Comparison of ENCODE assay signal across 1 cellular context in genomic region chr9:137276757-137277328, GRCh38.
TF ChIP-seq lines count a peak whose summit lies in the region.

No MANE protein-coding gene starts in this region.

TF ChIP-seq in GM23338, 12 proteins besides CTCF, POLR2A, EP300 and RAD21 (continued from another document):
- TF ChIP-seq, protein P1, sequence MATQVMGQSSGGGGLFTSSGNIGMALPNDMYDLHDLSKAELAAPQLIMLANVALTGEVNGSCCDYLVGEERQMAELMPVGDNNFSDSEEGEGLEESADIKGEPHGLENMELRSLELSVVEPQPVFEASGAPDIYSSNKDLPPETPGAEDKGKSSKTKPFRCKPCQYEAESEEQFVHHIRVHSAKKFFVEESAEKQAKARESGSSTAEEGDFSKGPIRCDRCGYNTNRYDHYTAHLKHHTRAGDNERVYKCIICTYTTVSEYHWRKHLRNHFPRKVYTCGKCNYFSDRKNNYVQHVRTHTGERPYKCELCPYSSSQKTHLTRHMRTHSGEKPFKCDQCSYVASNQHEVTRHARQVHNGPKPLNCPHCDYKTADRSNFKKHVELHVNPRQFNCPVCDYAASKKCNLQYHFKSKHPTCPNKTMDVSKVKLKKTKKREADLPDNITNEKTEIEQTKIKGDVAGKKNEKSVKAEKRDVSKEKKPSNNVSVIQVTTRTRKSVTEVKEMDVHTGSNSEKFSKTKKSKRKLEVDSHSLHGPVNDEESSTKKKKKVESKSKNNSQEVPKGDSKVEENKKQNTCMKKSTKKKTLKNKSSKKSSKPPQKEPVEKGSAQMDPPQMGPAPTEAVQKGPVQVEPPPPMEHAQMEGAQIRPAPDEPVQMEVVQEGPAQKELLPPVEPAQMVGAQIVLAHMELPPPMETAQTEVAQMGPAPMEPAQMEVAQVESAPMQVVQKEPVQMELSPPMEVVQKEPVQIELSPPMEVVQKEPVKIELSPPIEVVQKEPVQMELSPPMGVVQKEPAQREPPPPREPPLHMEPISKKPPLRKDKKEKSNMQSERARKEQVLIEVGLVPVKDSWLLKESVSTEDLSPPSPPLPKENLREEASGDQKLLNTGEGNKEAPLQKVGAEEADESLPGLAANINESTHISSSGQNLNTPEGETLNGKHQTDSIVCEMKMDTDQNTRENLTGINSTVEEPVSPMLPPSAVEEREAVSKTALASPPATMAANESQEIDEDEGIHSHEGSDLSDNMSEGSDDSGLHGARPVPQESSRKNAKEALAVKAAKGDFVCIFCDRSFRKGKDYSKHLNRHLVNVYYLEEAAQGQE (IDR thresholded peaks at IDR 0.05; ENCODE audit: unreplicated experiment) = no peak
- TF ChIP-seq ZNF114 (CRISPR knock-in tag; IDR thresholded peaks at IDR 0.05) (no peak), CREB1 (CRISPR knock-in tag; IDR thresholded peaks at IDR 0.05; ENCODE audit: low read depth) (no peak), EZH2 (IDR thresholded peaks at IDR 0.05; ENCODE audit: low read depth, unreplicated experiment) (no peak), EZH2phosphoT487 (IDR thresholded peaks at IDR 0.05; ENCODE audit: unreplicated experiment) (no peak), JUNB (IDR thresholded peaks at IDR 0.05; ENCODE audit: unreplicated experiment) (no peak)
- TF ChIP-seq, protein P2, sequence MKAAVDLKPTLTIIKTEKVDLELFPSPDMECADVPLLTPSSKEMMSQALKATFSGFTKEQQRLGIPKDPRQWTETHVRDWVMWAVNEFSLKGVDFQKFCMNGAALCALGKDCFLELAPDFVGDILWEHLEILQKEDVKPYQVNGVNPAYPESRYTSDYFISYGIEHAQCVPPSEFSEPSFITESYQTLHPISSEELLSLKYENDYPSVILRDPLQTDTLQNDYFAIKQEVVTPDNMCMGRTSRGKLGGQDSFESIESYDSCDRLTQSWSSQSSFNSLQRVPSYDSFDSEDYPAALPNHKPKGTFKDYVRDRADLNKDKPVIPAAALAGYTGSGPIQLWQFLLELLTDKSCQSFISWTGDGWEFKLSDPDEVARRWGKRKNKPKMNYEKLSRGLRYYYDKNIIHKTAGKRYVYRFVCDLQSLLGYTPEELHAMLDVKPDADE (IDR thresholded peaks at IDR 0.05) = no peak
